In the genomic region with DNA sequence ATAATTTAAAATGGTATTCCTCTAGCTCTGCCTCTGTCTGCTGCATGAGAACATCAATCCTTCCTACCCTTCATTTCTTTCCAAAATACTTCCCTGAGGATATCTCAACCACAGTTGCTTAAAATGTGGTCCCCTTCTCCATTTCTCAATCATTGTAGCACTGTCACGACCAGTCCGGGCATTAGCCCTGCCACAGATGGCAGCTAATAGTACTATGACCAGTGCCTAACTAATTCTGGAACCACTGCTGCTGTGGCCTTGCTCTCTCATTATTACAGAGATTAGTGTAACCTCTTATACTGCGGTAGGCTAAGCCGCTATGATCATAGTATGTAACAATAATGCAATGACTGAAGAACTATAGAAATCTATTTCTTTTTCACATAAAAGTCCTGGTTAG, we compare ENCODE assay signal across 24 cellular contexts.
"Had no signal": no experiment of that assay in that cellular context is flagged by ENCODE, and none has a peak within 500 bp of the region (broad histone marks: within the 10 kb centered on the region; RNA-seq: fewer than 3 reads in every experiment).

No MANE protein-coding gene starts in this region.

- H3K9me3 ChIP-seq: ascending aorta, breast epithelium had no signal

- H3K27me3 ChIP-seq: ascending aorta, breast epithelium, cardiac muscle cell, dorsolateral prefrontal cortex had no signal

- H3K4me3 ChIP-seq: ascending aorta, breast epithelium, cardiac muscle cell, coronary artery, dorsolateral prefrontal cortex had no signal

- H3K27ac ChIP-seq: breast epithelium, cardiac muscle cell, coronary artery had no signal

- H3K36me3 ChIP-seq: ascending aorta, breast epithelium, cardiac muscle cell had no signal

- DNase-seq: activated B cell treated with CpG ODN at 0.5 μM for 24 hours; activated CD4-positive, alpha-beta T cell treated with anti-CD3 and anti-CD28 coated beads for 48 hours; activated CD4-positive, alpha-beta T cell treated with anti-CD3 and anti-CD28 coated beads, Interleukin-2, amount 50 U/mL, for 1 hour; activated CD4-positive, alpha-beta T cell treated with anti-CD3 and anti-CD28 coated beads, Interleukin-2, amount 50 U/mL, for 48 hours; activated CD8-positive, alpha-beta memory T cell treated with anti-CD3 and anti-CD28 coated beads, Interleukin-2, amount 50 U/mL, for 48 hours; activated gamma-delta T cell; activated naive CD4-positive, alpha-beta T cell; activated naive CD4-positive, alpha-beta T cell treated with anti-CD3 and anti-CD28 coated beads, Interleukin-2, amount 10 ng/mL, durations not matched to agents 7 days and 5 days; activated naive CD8-positive, alpha-beta T cell treated with anti-CD3 and anti-CD28 coated beads, Interleukin-2, amount 10 ng/mL, durations not matched to agents 7 days and 5 days; activated T-cell treated with anti-CD3 and anti-CD28 coated beads for 4 hours; activated T-cell treated with anti-CD3 and anti-CD28 coated beads, Interleukin-2, amount 50 U/mL, for 24 hours; activated T-cell treated with anti-CD3 and anti-CD28 coated beads, Interleukin-2, amount 50 U/mL, for 72 hours; central memory CD4-positive, alpha-beta T cell; effector memory CD4-positive, alpha-beta T cell; endodermal cell; foreskin fibroblast; head of caudate nucleus; hippocampal formation; T-helper 2 cell had no signal
